In genomic region chr22:24985824-24986214, GRCh38 we compare ENCODE assay signal across 9 cellular contexts. TPM values are rescaled to one million over a fixed set of nuclear protein-coding genes. Genes with fewer than 3 reads are reported as not detected.
DNase-seq lines count a peak whose midpoint lies in the region; ATAC-seq, FAIRE-seq and TF ChIP-seq lines count a peak whose summit lies in the region.
"Had no signal": no experiment of that assay in that cellular context is flagged by ENCODE, and none has a peak within 500 bp of the region (broad histone marks: within the 10 kb centered on the region; RNA-seq: fewer than 3 reads in every experiment).

No MANE protein-coding gene starts in this region.

- TF ChIP-seq EP300 in HepG2 (IDR thresholded peaks at IDR 0.05; ENCODE audit: low read depth in 2 of 2, low read length in 2 of 2) (no peak), HepG2 (CRISPR knock-in tag; IDR thresholded peaks at IDR 0.05; ENCODE audit: borderline replicate concordance) (no peak), tibial nerve (IDR thresholded peaks at IDR 0.05) (peak in 1 of 2 donors; percentile 59)

- intact Hi-C loops in HepG2 (cut with micrococcal nuclease; ENCODE audit: unreplicated experiment): no loop called here

- TF ChIP-seq POLR2A in HepG2 (IDR thresholded peaks at IDR 0.05; ENCODE audit: insufficient read depth in 1 of 2, low read depth in 2 of 2, low read length in 2 of 2): no peak
- no peak for TF ChIP-seq POLR2A in tibial nerve (IDR thresholded peaks at IDR 0.05)

- H3K4me2 ChIP-seq in HepG2 (ENCODE audit: low read depth, low read length): no peak overlapping the region

- peak overlapping the region; percentile 50 for H3K27ac Mint-ChIP-seq in activated CD4-positive, alpha-beta T cell treated with anti-CD3 and anti-CD28 coated beads, Interleukin-2, amount 10 ng/mL, durations not matched to agents 7 days and 5 days

- H3K4me1 ChIP-seq in HepG2 (ENCODE audit: insufficient read depth, low read length): no peaks in the 10 kb centered on the region
- H3K4me1 ChIP-seq in tibial nerve: peaks cover 0 to 98% (median 27%) of the 10 kb centered on the region in 4 donors

- TF ChIP-seq CTCF in coronary artery (IDR thresholded peaks at IDR 0.05) (no peak), HepG2 (CRISPR knock-in tag; IDR thresholded peaks at IDR 0.05) (no peak), tibial nerve (IDR thresholded peaks at IDR 0.05) (no peak)

- H3K36me3 ChIP-seq in HepG2 (replicated peaks in 1 of 2; ENCODE audit: control insufficient read depth in 1 of 2, insufficient read depth in 2 of 2, low read length in 2 of 2) (peaks cover 0 to 1% of the 10 kb centered on the region in 2 experiments; a peak in 2 of 5 replicates), tibial nerve (no peaks in the 10 kb centered on the region)

- peaks cover 44% of the 10 kb centered on the region for H3K4me1 Mint-ChIP-seq in activated CD4-positive, alpha-beta T cell treated with anti-CD3 and anti-CD28 coated beads, Interleukin-2, amount 10 ng/mL, durations not matched to agents 7 days and 5 days

- no peak overlapping the region for H3K4me3 Mint-ChIP-seq in activated CD4-positive, alpha-beta T cell treated with anti-CD3 and anti-CD28 coated beads, Interleukin-2, amount 10 ng/mL, durations not matched to agents 7 days and 5 days

- POLR2A ChIA-PET in activated CD4-positive, alpha-beta T cell treated with anti-CD3 and anti-CD28 coated beads, Interleukin-2, amount 10 ng/mL, durations not matched to agents 7 days and 5 days (lab: Charles Lee): interaction anchor here (0.7 kb wide), 1 partner anchor 107 kb away, joined by 3 read pairs; no protein-coding TSS in a partner anchor
- POLR2A ChIA-PET in HepG2 (lab: Yijun Ruan, JAX): no interaction called here

- no peaks in the 10 kb centered on the region for H4K20me1 ChIP-seq in HepG2 (ENCODE audit: insufficient read depth, low read length)

- no peak overlapping the region for H3K9ac ChIP-seq in HepG2 (ENCODE audit: insufficient read depth, low read depth, low read length)

- no TSS peak for BruUV-seq in HepG2 (replicated peaks; lab: Mats Ljungman, UMichigan)

- peaks cover 4% of the 10 kb centered on the region for H3K79me2 ChIP-seq in HepG2 (ENCODE audit: insufficient read depth, low read length)

- H3K27me3 Mint-ChIP-seq in activated CD4-positive, alpha-beta T cell treated with anti-CD3 and anti-CD28 coated beads, Interleukin-2, amount 10 ng/mL, durations not matched to agents 7 days and 5 days: peaks cover 16% of the 10 kb centered on the region

- H3K27ac ChIP-seq in coronary artery (peak overlapping the region; percentile 60 to 84), HepG2 (ENCODE audit: extremely low read length, insufficient read depth, low read length) (no peak overlapping the region), tibial nerve (peak overlapping the region in 3 of 4 donors; percentile 0 to 80 (median 79))

- in situ Hi-C loops in HepG2 (cut with HindIII; ENCODE audit: extremely low pct_ligation_motif_present, low pct_unique_long_range_greater_than_20kb): no loop called here

- ATAC-seq in HepG2: no peak
- ATAC-seq in GM21528 (IDR thresholded peaks at IDR 0.05; ENCODE audit: low FRiP score, unreplicated experiment): no peak

- H2AFZ ChIP-seq in HepG2 (ENCODE audit: low read length): no peak overlapping the region

- peak overlapping the region; percentile 54 for H3K4me3 ChIP-seq in coronary artery
- no peak overlapping the region for H3K4me3 ChIP-seq in HepG2 (replicated peaks in 1 of 3; ENCODE audit: insufficient read depth in 1 of 3, low read depth in 2 of 3, low read length in 3 of 3)
- H3K4me3 ChIP-seq in tibial nerve: no peak overlapping the region

- no peak for TF ChIP-seq RAD21 in HepG2 (CRISPR knock-in tag; IDR thresholded peaks at IDR 0.05)

- H3K27me3 ChIP-seq in HepG2 (ENCODE audit: control insufficient read depth in 1 of 2, insufficient read depth in 2 of 2, low read length in 2 of 2) (no peaks in the 10 kb centered on the region), tibial nerve (no peaks in the 10 kb centered on the region)

- FAIRE-seq in HepG2 (lab: Jason Lieb, UNC): no peak

- no peaks in the 10 kb centered on the region for H3K9me3 ChIP-seq in HepG2 (ENCODE audit: low read length)
- H3K9me3 ChIP-seq in tibial nerve: no peaks in the 10 kb centered on the region

- no peaks in the 10 kb centered on the region for H3K9me3 Mint-ChIP-seq in activated CD4-positive, alpha-beta T cell treated with anti-CD3 and anti-CD28 coated beads, Interleukin-2, amount 10 ng/mL, durations not matched to agents 7 days and 5 days

- WGBS in HepG2 (ENCODE audit: low lambda C conversion rate): 93% methylated on average over 9 of the region's 9 CpGs
- 38 to 47% methylated on average over 9 of the region's 9 CpGs for WGBS in tibial nerve, 2 donors

- DNase-seq in activated CD4-positive, alpha-beta T cell treated with anti-CD3 and anti-CD28 coated beads, Interleukin-2, amount 10 ng/mL, durations not matched to agents 7 days and 5 days: no peak
- DNase-seq in activated CD4-positive, alpha-beta T cell treated with anti-CD3 and anti-CD28 coated beads for 4 hours: no peak
- peak; percentile 74 for DNase-seq in coronary artery (ENCODE audit: low spot score)
- peak; percentile 46 for DNase-seq in HepG2 (ENCODE audit: low spot score)
- no peak for DNase-seq in tibial nerve (ENCODE audit: low spot score in 2 of 2)
- no peak for DNase-seq in activated T-cell treated with anti-CD3 and anti-CD28 coated beads, Interleukin-2, amount 50 U/mL, for 1 hour
- DNase-seq in HuH-7 (ENCODE audit: low spot score): no peak

- CTCF ChIA-PET in activated CD4-positive, alpha-beta T cell treated with anti-CD3 and anti-CD28 coated beads, Interleukin-2, amount 10 ng/mL, durations not matched to agents 7 days and 5 days (lab: Charles Lee): interaction anchor here (0.7 kb wide), 1 partner anchor 90 kb away, joined by 3 read pairs; no protein-coding TSS in a partner anchor
- CTCF ChIA-PET in HepG2 (lab: Yijun Ruan, JAX; ENCODE audit: low intra/inter-chr PET ratio, low total read pairs): no interaction called here

- peaks cover 2% of the 10 kb centered on the region for H3K36me3 Mint-ChIP-seq in activated CD4-positive, alpha-beta T cell treated with anti-CD3 and anti-CD28 coated beads, Interleukin-2, amount 10 ng/mL, durations not matched to agents 7 days and 5 days (ENCODE audit: low read depth)

RNA-seq across cellular contexts. Expression of gene KIAA1671, which starts 33.3 kb away (rescaled TPM):
- total RNA-seq in activated CD4-positive, alpha-beta T cell treated with anti-CD3 and anti-CD28 coated beads, Interleukin-2, amount 10 ng/mL, durations not matched to agents 7 days and 5 days: 10 to 100 TPM; 25.4 to 27.0 TPM
- 12.0 and 13.5 TPM in 2 replicates for total RNA-seq in HepG2 (2016; rRNA removed; fragmentation: Illumina TruSeq; extraction: Trizol)
- 1.2 and 1.5 TPM in 2 replicates for total RNA-seq in HepG2 (2016; cell fraction: cytosol; rRNA removed; fragmentation: Illumina TruSeq; extraction: Trizol; ENCODE audit: low read depth)
- total RNA-seq in HepG2 (2016; cell fraction: insoluble cytoplasmic fraction; rRNA removed; fragmentation: Illumina TruSeq; extraction: Trizol): 10.6 and 12.4 TPM in 2 replicates
- 5.9 TPM in 2 replicates for total RNA-seq in HepG2 (2016; cell fraction: membrane; rRNA removed; fragmentation: Illumina TruSeq; extraction: Trizol)
- 18.9 and 21.9 TPM in 2 replicates for total RNA-seq in HepG2 (2016; cell fraction: nucleus; rRNA removed; fragmentation: Illumina TruSeq; extraction: Trizol)
- polyA plus RNA-seq in HepG2 (2011; rRNA removed): 13.6 and 13.7 TPM in 2 replicates
- 6.1 and 8.9 TPM in 2 replicates for polyA plus RNA-seq in HepG2 (2011; cell fraction: cytosol; rRNA removed)
- polyA plus RNA-seq in HepG2 (2011; cell fraction: nucleus; rRNA removed): 14.1 and 14.4 TPM in 2 replicates
- 8.2 and 9.7 TPM in 2 replicates for polyA plus RNA-seq in HepG2 (2012)
- polyA plus RNA-seq in HepG2 (2016; cell fraction: cytosol; fragmentation: Illumina TruSeq; extraction: Trizol; ENCODE audit: low read depth): 0.76 and 0.78 TPM in 2 replicates
- 10.8 and 14.0 TPM in 2 replicates for polyA plus RNA-seq in HepG2 (2016; cell fraction: insoluble cytoplasmic fraction; fragmentation: Illumina TruSeq; extraction: Trizol; ENCODE audit: low read depth)
- 2.0 and 2.7 TPM in 2 replicates for polyA plus RNA-seq in HepG2 (2016; cell fraction: membrane; fragmentation: Illumina TruSeq; extraction: Trizol; ENCODE audit: low read depth)
- 16.4 and 16.6 TPM in 2 replicates for polyA plus RNA-seq in HepG2 (2016; cell fraction: nucleus; fragmentation: Illumina TruSeq; extraction: Trizol; ENCODE audit: insufficient read depth, low read depth)
- polyA minus RNA-seq in HepG2 (2011; rRNA and poly(A)+ RNA removed; ENCODE audit: low replicate concordance): 20.3 and 22.7 TPM in 2 replicates
- 12.7 and 14.7 TPM in 2 replicates for polyA minus RNA-seq in HepG2 (2011; cell fraction: cytosol; rRNA and poly(A)+ RNA removed)
- 27.4 and 35.6 TPM in 2 replicates for polyA minus RNA-seq in HepG2 (2011; cell fraction: nucleus; rRNA and poly(A)+ RNA removed)
- 10 to 100 TPM; 30.6 to 52.7 (median 39.9) TPM for total RNA-seq in tibial nerve

RNA-seq across cellular contexts. Expression of gene LHFPL7, which starts 39.3 kb away (rescaled TPM):
- not detected for total RNA-seq in activated CD4-positive, alpha-beta T cell treated with anti-CD3 and anti-CD28 coated beads, Interleukin-2, amount 10 ng/mL, durations not matched to agents 7 days and 5 days
- total RNA-seq in HepG2 (2016; rRNA removed; fragmentation: Illumina TruSeq; extraction: Trizol): not detected in 2 replicates
- total RNA-seq in HepG2 (2016; cell fraction: cytosol; rRNA removed; fragmentation: Illumina TruSeq; extraction: Trizol; ENCODE audit: low read depth): not detected in 2 replicates
- total RNA-seq in HepG2 (2016; cell fraction: insoluble cytoplasmic fraction; rRNA removed; fragmentation: Illumina TruSeq; extraction: Trizol): not detected in 2 replicates
- total RNA-seq in HepG2 (2016; cell fraction: membrane; rRNA removed; fragmentation: Illumina TruSeq; extraction: Trizol): not detected in 2 replicates
- total RNA-seq in HepG2 (2016; cell fraction: nucleus; rRNA removed; fragmentation: Illumina TruSeq; extraction: Trizol): not detected in 2 replicates
- not detected in 2 replicates for polyA plus RNA-seq in HepG2 (2011; rRNA removed)
- polyA plus RNA-seq in HepG2 (2011; cell fraction: cytosol; rRNA removed): not detected in 2 replicates
- polyA plus RNA-seq in HepG2 (2011; cell fraction: nucleus; rRNA removed): not detected in 2 replicates
- polyA plus RNA-seq in HepG2 (2012): not detected in 2 replicates
- polyA plus RNA-seq in HepG2 (2016; cell fraction: cytosol; fragmentation: Illumina TruSeq; extraction: Trizol; ENCODE audit: low read depth): not detected in 2 replicates
- not detected in 2 replicates for polyA plus RNA-seq in HepG2 (2016; cell fraction: insoluble cytoplasmic fraction; fragmentation: Illumina TruSeq; extraction: Trizol; ENCODE audit: low read depth)
- polyA plus RNA-seq in HepG2 (2016; cell fraction: membrane; fragmentation: Illumina TruSeq; extraction: Trizol; ENCODE audit: low read depth): not detected in 2 replicates
- polyA plus RNA-seq in HepG2 (2016; cell fraction: nucleus; fragmentation: Illumina TruSeq; extraction: Trizol; ENCODE audit: insufficient read depth, low read depth): not detected in 2 replicates
- polyA minus RNA-seq in HepG2 (2011; rRNA and poly(A)+ RNA removed; ENCODE audit: low replicate concordance): not detected in 2 replicates
- polyA minus RNA-seq in HepG2 (2011; cell fraction: cytosol; rRNA and poly(A)+ RNA removed): not detected in 2 replicates
- not detected in 2 replicates for polyA minus RNA-seq in HepG2 (2011; cell fraction: nucleus; rRNA and poly(A)+ RNA removed)
- total RNA-seq in tibial nerve: not detected
- polyA plus RNA-seq: AG04450 had no signal

Comparison
In these comparisons a context has a peak if more than half of its experiments do, and no peak if none do; other contexts are left out.
1. DNase-seq: peak in coronary artery (single experiment) and HepG2 (single experiment); none in activated CD4-positive, alpha-beta T cell treated with anti-CD3 and anti-CD28 coated beads, Interleukin-2, amount 10 ng/mL, durations not matched to agents 7 days and 5 days (single experiment), activated CD4-positive, alpha-beta T cell treated with anti-CD3 and anti-CD28 coated beads for 4 hours (0 of 2), tibial nerve (0 of 2), activated T-cell treated with anti-CD3 and anti-CD28 coated beads, Interleukin-2, amount 50 U/mL, for 1 hour (single experiment) and HuH-7 (single experiment).